1 cellular context compared by ENCODE assay signal in the genomic region with DNA sequence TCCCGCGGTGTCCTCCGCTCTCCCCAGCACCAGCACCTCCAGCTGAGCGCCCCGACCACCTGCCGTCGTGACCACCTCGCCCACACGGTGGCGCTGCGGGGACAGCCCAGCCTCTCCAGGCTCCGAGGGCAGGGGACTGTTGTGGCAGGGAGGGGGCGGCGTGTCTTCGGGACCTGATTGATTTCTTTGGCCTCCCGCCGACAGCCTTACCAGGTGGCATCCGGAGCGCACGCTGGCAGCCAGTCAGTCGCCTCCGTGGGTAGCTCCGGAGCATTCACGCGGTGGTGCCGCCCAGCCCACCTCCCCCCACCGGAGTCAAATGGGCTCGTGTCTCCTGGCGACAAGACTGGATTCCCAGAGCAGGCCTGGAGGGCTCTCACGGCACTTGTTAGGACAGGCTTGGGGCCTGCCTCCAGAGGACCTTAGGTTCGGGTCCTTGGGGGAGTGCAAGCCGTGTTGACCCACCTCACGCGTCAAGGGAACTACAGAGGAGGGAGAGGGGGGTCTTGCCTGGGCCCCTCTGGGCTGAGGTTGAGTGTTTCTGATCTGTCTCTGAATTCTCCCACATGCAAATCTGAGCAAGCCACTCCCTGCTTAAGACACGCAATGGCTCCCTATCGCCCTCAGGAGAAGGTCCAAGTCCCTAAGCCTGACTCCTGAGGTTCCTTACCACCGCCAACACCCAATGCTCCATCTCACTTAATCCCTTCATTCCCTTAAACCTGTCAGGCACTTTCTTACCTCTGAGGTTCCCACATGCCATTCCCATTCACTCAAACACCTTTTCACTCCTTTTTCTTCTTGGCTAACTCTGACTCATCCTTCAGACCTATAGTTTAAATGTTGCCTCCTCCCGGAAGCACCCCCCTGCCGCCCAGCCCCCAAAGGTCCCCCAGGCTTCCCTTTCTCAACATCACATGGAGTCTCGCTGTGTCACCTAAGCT.
TF ChIP-seq lines count a peak whose summit lies in the region.

No MANE protein-coding gene starts in this region.

TF ChIP-seq in HepG2, 621 proteins besides CTCF, POLR2A, EP300 and RAD21 (continued from another document and continues in another):
- TF ChIP-seq, protein P1, sequence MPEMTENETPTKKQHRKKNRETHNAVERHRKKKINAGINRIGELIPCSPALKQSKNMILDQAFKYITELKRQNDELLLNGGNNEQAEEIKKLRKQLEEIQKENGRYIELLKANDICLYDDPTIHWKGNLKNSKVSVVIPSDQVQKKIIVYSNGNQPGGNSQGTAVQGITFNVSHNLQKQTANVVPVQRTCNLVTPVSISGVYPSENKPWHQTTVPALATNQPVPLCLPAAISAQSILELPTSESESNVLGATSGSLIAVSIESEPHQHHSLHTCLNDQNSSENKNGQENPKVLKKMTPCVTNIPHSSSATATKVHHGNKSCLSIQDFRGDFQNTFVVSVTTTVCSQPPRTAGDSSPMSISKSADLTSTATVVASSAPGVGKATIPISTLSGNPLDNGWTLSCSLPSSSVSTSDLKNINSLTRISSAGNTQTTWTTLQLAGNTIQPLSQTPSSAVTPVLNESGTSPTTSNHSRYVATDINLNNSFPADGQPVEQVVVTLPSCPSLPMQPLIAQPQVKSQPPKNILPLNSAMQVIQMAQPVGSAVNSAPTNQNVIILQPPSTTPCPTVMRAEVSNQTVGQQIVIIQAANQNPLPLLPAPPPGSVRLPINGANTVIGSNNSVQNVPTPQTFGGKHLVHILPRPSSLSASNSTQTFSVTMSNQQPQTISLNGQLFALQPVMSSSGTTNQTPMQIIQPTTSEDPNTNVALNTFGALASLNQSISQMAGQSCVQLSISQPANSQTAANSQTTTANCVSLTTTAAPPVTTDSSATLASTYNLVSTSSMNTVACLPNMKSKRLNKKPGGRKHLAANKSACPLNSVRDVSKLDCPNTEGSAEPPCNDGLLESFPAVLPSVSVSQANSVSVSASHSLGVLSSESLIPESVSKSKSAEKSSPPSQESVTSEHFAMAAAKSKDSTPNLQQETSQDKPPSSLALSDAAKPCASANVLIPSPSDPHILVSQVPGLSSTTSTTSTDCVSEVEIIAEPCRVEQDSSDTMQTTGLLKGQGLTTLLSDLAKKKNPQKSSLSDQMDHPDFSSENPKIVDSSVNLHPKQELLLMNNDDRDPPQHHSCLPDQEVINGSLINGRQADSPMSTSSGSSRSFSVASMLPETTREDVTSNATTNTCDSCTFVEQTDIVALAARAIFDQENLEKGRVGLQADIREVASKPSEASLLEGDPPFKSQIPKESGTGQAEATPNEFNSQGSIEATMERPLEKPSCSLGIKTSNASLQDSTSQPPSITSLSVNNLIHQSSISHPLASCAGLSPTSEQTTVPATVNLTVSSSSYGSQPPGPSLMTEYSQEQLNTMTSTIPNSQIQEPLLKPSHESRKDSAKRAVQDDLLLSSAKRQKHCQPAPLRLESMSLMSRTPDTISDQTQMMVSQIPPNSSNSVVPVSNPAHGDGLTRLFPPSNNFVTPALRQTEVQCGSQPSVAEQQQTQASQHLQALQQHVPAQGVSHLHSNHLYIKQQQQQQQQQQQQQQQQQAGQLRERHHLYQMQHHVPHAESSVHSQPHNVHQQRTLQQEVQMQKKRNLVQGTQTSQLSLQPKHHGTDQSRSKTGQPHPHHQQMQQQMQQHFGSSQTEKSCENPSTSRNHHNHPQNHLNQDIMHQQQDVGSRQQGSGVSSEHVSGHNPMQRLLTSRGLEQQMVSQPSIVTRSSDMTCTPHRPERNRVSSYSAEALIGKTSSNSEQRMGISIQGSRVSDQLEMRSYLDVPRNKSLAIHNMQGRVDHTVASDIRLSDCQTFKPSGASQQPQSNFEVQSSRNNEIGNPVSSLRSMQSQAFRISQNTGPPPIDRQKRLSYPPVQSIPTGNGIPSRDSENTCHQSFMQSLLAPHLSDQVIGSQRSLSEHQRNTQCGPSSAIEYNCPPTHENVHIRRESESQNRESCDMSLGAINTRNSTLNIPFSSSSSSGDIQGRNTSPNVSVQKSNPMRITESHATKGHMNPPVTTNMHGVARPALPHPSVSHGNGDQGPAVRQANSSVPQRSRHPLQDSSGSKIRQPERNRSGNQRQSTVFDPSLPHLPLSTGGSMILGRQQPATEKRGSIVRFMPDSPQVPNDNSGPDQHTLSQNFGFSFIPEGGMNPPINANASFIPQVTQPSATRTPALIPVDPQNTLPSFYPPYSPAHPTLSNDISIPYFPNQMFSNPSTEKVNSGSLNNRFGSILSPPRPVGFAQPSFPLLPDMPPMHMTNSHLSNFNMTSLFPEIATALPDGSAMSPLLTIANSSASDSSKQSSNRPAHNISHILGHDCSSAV (CRISPR knock-in tag; IDR thresholded peaks at IDR 0.05; ENCODE audit: borderline replicate concordance), result no peak
- TF ChIP-seq HNRNPLL (IDR thresholded peaks at IDR 0.05; ENCODE audit: low read depth, low read length, poor library complexity, severe bottlenecking) (no peak), ZBTB38 (CRISPR knock-in tag; IDR thresholded peaks at IDR 0.05) (peak; percentile 29; the same call in 1 of the 2 replicates), FOXA1 (IDR thresholded peaks at IDR 0.05) (no peak), FOXA1 (CRISPR knock-in tag; IDR thresholded peaks at IDR 0.05) (0 out of 2 replicates have a peak, but pooled peaks have one; percentile 19), ZBTB1 (CRISPR knock-in tag; IDR thresholded peaks at IDR 0.05; ENCODE audit: borderline replicate concordance) (no peak), GABPB1 (CRISPR knock-in tag; IDR thresholded peaks at IDR 0.05) (peak; percentile 59; the same call in 1 of the 2 replicates), SMAD1 (CRISPR knock-in tag; IDR thresholded peaks at IDR 0.05; ENCODE audit: borderline replicate concordance, low read depth) (peak; percentile 66; the same call in 1 of the 2 replicates), ZNF33B (CRISPR knock-in tag; IDR thresholded peaks at IDR 0.05) (no peak), NRL (CRISPR knock-in tag; IDR thresholded peaks at IDR 0.05; ENCODE audit: borderline replicate concordance) (peak; percentile 76; the same call in 1 of the 2 replicates), SPEN (CRISPR knock-in tag; IDR thresholded peaks at IDR 0.05; ENCODE audit: low read depth) (peak; percentile 46; the same call in 1 of the 2 replicates), BCL6 (CRISPR knock-in tag; IDR thresholded peaks at IDR 0.05) (0 out of 2 replicates have a peak, but pooled peaks have one; percentile 39), BCL3 (CRISPR knock-in tag; IDR thresholded peaks at IDR 0.05) (no peak), ZNF598 (CRISPR knock-in tag; IDR thresholded peaks at IDR 0.05; ENCODE audit: borderline replicate concordance) (peak; percentile 19; the same call in 1 of the 2 replicates), ZNF382 (CRISPR knock-in tag; IDR thresholded peaks at IDR 0.05; ENCODE audit: borderline replicate concordance) (no peak), ZNF136 (CRISPR knock-in tag; IDR thresholded peaks at IDR 0.05; ENCODE audit: low read depth) (no peak), IRF2 (CRISPR knock-in tag; IDR thresholded peaks at IDR 0.05) (peak; percentile 33; the same call in 1 of the 2 replicates), ZNF18 (CRISPR knock-in tag; IDR thresholded peaks at IDR 0.05; ENCODE audit: insufficient replicate concordance) (no peak), KDM5B (CRISPR knock-in tag; IDR thresholded peaks at IDR 0.05; ENCODE audit: borderline replicate concordance) (peak; percentile 43; the same call in 1 of the 2 replicates), KDM3A (CRISPR knock-in tag; IDR thresholded peaks at IDR 0.05; ENCODE audit: low read depth) (0 out of 2 replicates have a peak, but pooled peaks have one; percentile 35), IKZF5 (CRISPR knock-in tag; IDR thresholded peaks at IDR 0.05) (0 out of 2 replicates have a peak, but pooled peaks have one; percentile 35), KDM2A (CRISPR knock-in tag; IDR thresholded peaks at IDR 0.05; ENCODE audit: borderline replicate concordance, low read depth) (0 out of 2 replicates have a peak, but pooled peaks have one; percentile 60), NFATC3 (CRISPR knock-in tag; IDR thresholded peaks at IDR 0.05) (no peak), ZNF709 (CRISPR knock-in tag; IDR thresholded peaks at IDR 0.05) (0 out of 2 replicates have a peak, but pooled peaks have one; percentile 33), SIN3B (IDR thresholded peaks at IDR 0.05; ENCODE audit: low read length) (no peak), YY1 (IDR thresholded peaks at IDR 0.05; ENCODE audit: insufficient read depth, insufficient replicate concordance, low read depth, low read length) (peak; percentile 33), ZNF713 (CRISPR knock-in tag; IDR thresholded peaks at IDR 0.05) (peak; percentile 88; the same call in 1 of the 2 replicates), ZNF572 (CRISPR knock-in tag; IDR thresholded peaks at IDR 0.05) (0 out of 2 replicates have a peak, but pooled peaks have one; percentile 53), ETV5 (CRISPR knock-in tag; IDR thresholded peaks at IDR 0.05; ENCODE audit: borderline replicate concordance) (peak; percentile 27; the same call in 1 of the 2 replicates), ZNF512 (CRISPR knock-in tag; IDR thresholded peaks at IDR 0.05) (0 out of 2 replicates have a peak, but pooled peaks have one; percentile 37), SALL1 (CRISPR knock-in tag; IDR thresholded peaks at IDR 0.05) (peak; percentile 66)
- TF ChIP-seq, protein P2, sequence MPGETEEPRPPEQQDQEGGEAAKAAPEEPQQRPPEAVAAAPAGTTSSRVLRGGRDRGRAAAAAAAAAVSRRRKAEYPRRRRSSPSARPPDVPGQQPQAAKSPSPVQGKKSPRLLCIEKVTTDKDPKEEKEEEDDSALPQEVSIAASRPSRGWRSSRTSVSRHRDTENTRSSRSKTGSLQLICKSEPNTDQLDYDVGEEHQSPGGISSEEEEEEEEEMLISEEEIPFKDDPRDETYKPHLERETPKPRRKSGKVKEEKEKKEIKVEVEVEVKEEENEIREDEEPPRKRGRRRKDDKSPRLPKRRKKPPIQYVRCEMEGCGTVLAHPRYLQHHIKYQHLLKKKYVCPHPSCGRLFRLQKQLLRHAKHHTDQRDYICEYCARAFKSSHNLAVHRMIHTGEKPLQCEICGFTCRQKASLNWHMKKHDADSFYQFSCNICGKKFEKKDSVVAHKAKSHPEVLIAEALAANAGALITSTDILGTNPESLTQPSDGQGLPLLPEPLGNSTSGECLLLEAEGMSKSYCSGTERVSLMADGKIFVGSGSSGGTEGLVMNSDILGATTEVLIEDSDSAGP (CRISPR knock-in tag; IDR thresholded peaks at IDR 0.05; ENCODE audit: borderline replicate concordance), result peak; percentile 69
- TF ChIP-seq, protein P3, sequence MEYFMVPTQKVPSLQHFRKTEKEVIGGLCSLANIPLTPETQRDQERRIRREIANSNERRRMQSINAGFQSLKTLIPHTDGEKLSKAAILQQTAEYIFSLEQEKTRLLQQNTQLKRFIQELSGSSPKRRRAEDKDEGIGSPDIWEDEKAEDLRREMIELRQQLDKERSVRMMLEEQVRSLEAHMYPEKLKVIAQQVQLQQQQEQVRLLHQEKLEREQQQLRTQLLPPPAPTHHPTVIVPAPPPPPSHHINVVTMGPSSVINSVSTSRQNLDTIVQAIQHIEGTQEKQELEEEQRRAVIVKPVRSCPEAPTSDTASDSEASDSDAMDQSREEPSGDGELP (IDR thresholded peaks at IDR 0.05; ENCODE audit: borderline replicate concordance, low read depth), result peak; percentile 58; the same call in 1 of the 2 replicates
- TF ChIP-seq, protein P4, sequence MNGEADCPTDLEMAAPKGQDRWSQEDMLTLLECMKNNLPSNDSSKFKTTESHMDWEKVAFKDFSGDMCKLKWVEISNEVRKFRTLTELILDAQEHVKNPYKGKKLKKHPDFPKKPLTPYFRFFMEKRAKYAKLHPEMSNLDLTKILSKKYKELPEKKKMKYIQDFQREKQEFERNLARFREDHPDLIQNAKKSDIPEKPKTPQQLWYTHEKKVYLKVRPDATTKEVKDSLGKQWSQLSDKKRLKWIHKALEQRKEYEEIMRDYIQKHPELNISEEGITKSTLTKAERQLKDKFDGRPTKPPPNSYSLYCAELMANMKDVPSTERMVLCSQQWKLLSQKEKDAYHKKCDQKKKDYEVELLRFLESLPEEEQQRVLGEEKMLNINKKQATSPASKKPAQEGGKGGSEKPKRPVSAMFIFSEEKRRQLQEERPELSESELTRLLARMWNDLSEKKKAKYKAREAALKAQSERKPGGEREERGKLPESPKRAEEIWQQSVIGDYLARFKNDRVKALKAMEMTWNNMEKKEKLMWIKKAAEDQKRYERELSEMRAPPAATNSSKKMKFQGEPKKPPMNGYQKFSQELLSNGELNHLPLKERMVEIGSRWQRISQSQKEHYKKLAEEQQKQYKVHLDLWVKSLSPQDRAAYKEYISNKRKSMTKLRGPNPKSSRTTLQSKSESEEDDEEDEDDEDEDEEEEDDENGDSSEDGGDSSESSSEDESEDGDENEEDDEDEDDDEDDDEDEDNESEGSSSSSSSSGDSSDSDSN (CRISPR knock-in tag; IDR thresholded peaks at IDR 0.05), result peak; percentile 38; the same call in 1 of the 2 replicates
